Comparison of ENCODE assay signal across 5 cellular contexts in genomic region chr10:62410934-62411333, GRCh38. TPM values are rescaled to one million over a fixed set of nuclear protein-coding genes. Genes with fewer than 3 reads are reported as not detected.
A peak's percentile ranks its signal among the peaks of the same experiment; 100 is the strongest.
DNase-seq lines count a peak whose midpoint lies in the region; ATAC-seq, FAIRE-seq and TF ChIP-seq lines count a peak whose summit lies in the region.
"Not testable (repeated sequence)": the region's sequence is repeated elsewhere in the genome, so short reads cannot be mapped to it uniquely, and the experiment has no call there.
"Had no signal": no experiment of that assay in that cellular context is flagged by ENCODE, and none has a peak within 500 bp of the region (broad histone marks: within the 10 kb centered on the region; RNA-seq: fewer than 3 reads in every experiment).

No MANE protein-coding gene starts in this region.

- not testable (repeated sequence) for H3K23ac ChIP-seq in neuronal stem cell (ENCODE audit: low read depth, low read length, poor library complexity)

- ATAC-seq in HepG2, result not testable (repeated sequence)

- not testable (repeated sequence) for H3K79me2 ChIP-seq in HepG2 (ENCODE audit: insufficient read depth, low read length)

- H3K4me2 ChIP-seq in HepG2 (ENCODE audit: low read depth, low read length), result not testable (repeated sequence)
- H3K4me2 ChIP-seq in neuronal stem cell (ENCODE audit: insufficient read depth, low read length, poor library complexity, severe bottlenecking), result peak overlapping the region; percentile 11

- H3K36me3 ChIP-seq in HepG2 (replicated peaks in 1 of 2; ENCODE audit: control insufficient read depth in 1 of 2, insufficient read depth in 2 of 2, low read length in 2 of 2); neuronal stem cell (replicated peaks in 1 of 2; ENCODE audit: control insufficient read depth in 2 of 2, insufficient read depth in 2 of 2, low read length in 2 of 2): not testable (repeated sequence)

- H3K14ac ChIP-seq in neuronal stem cell (ENCODE audit: low read length), result not testable (repeated sequence)

- not testable (repeated sequence) for H2BK5ac ChIP-seq in neuronal stem cell (ENCODE audit: low read length)

- H3K4me3 ChIP-seq in HepG2 (replicated peaks in 1 of 3; ENCODE audit: insufficient read depth in 1 of 3, low read depth in 2 of 3, low read length in 3 of 3); neuronal stem cell (ENCODE audit: low read length in 2 of 2): not testable (repeated sequence)

- H4K8ac ChIP-seq in neuronal stem cell (ENCODE audit: low read depth, low read length), result not testable (repeated sequence)

- H3K27ac ChIP-seq in HepG2 (ENCODE audit: extremely low read length, insufficient read depth, low read length); neuronal stem cell (replicated peaks; ENCODE audit: low read length): not testable (repeated sequence)

- not testable (repeated sequence) for H4K20me1 ChIP-seq in HepG2 (ENCODE audit: insufficient read depth, low read length)

- DNase-seq in HepG2 (ENCODE audit: low spot score), result peak; percentile 4
- not testable (repeated sequence) for DNase-seq in neuronal stem cell (ENCODE audit: low spot score); urothelium cell line (ENCODE audit: low spot score)

- not testable (repeated sequence) for H3K4ac ChIP-seq in neuronal stem cell (ENCODE audit: low read length)

- WGBS in HepG2 (ENCODE audit: low lambda C conversion rate), result 0% methylated on average over 1 of the region's 1 CpG
- no CpG with 5 or more reads among the region's 1 CpG for WGBS in neuronal stem cell (ENCODE audit: extremely low coverage in 2 of 2, insufficient read length in 2 of 2, insufficient replicate concordance in 1 of 2), 2 donors

- not testable (repeated sequence) for H3K27me3 ChIP-seq in HepG2 (ENCODE audit: control insufficient read depth in 1 of 2, insufficient read depth in 2 of 2, low read length in 2 of 2); neuronal stem cell (ENCODE audit: control insufficient read depth in 3 of 3, insufficient read depth in 3 of 3, low read depth in 1 of 3, low read length in 3 of 3)

- H2BK15ac ChIP-seq in neuronal stem cell (ENCODE audit: low read length), result not testable (repeated sequence)

- TF ChIP-seq POLR2A in HepG2 (IDR thresholded peaks at IDR 0.05; ENCODE audit: insufficient read depth in 1 of 2, low read depth in 2 of 2, low read length in 2 of 2), result not testable (repeated sequence)

- not testable (repeated sequence) for H2AK5ac ChIP-seq in neuronal stem cell (ENCODE audit: low read depth, low read length)

- not testable (repeated sequence) for BruUV-seq in HepG2 (replicated peaks; lab: Mats Ljungman, UMichigan)

- TF ChIP-seq EP300 in HepG2 (IDR thresholded peaks at IDR 0.05; ENCODE audit: low read depth in 2 of 2, low read length in 2 of 2); HepG2 (CRISPR knock-in tag; IDR thresholded peaks at IDR 0.05; ENCODE audit: borderline replicate concordance): not testable (repeated sequence)

- FAIRE-seq in HepG2 (lab: Jason Lieb, UNC), result peak; percentile 37
- FAIRE-seq in urothelium cell line (lab: Jason Lieb, UNC), result peak; percentile 68

- TF ChIP-seq CTCF in HepG2 (CRISPR knock-in tag; IDR thresholded peaks at IDR 0.05), result not testable (repeated sequence)

- H3K9me3 ChIP-seq in HepG2 (ENCODE audit: low read length), result peaks cover 17% of the 10 kb centered on the region
- not testable (repeated sequence) for H3K9me3 ChIP-seq in neuronal stem cell (replicated peaks in 1 of 2; ENCODE audit: control insufficient read depth in 2 of 2, insufficient read depth in 1 of 2, low read depth in 1 of 2, low read length in 2 of 2)

- peaks cover 18% of the 10 kb centered on the region for H3K4me1 ChIP-seq in HepG2 (ENCODE audit: insufficient read depth, low read length)
- not testable (repeated sequence) for H3K4me1 ChIP-seq in neuronal stem cell (ENCODE audit: control insufficient read depth in 2 of 2, insufficient read depth in 1 of 2, low read depth in 1 of 2, low read length in 2 of 2)

- H2BK12ac ChIP-seq in neuronal stem cell (ENCODE audit: low read length), result not testable (repeated sequence)

- in situ Hi-C loops in HepG2 (cut with HindIII; ENCODE audit: extremely low pct_ligation_motif_present, low pct_unique_long_range_greater_than_20kb), result not testable (repeated sequence)

- intact Hi-C loops in HepG2 (cut with micrococcal nuclease; ENCODE audit: unreplicated experiment), result not testable (repeated sequence)

- H3K79me1 ChIP-seq in neuronal stem cell (ENCODE audit: low read depth, low read length), result not testable (repeated sequence)

- H2BK120ac ChIP-seq in neuronal stem cell (ENCODE audit: low read depth, low read length), result not testable (repeated sequence)

- CTCF ChIA-PET in HepG2 (lab: Yijun Ruan, JAX; ENCODE audit: low intra/inter-chr PET ratio, low total read pairs), result not testable (repeated sequence)

- not testable (repeated sequence) for H3K9ac ChIP-seq in HepG2 (ENCODE audit: insufficient read depth, low read depth, low read length); neuronal stem cell (ENCODE audit: low read depth, low read length, poor library complexity)

- not testable (repeated sequence) for H3K18ac ChIP-seq in neuronal stem cell (ENCODE audit: low read length)

- POLR2A ChIA-PET in HepG2 (lab: Yijun Ruan, JAX), result not testable (repeated sequence)

- not testable (repeated sequence) for TF ChIP-seq RAD21 in HepG2 (CRISPR knock-in tag; IDR thresholded peaks at IDR 0.05)

- H4K91ac ChIP-seq in neuronal stem cell (ENCODE audit: low read depth, low read length, poor library complexity), result not testable (repeated sequence)

- not testable (repeated sequence) for H2AFZ ChIP-seq in HepG2 (ENCODE audit: low read length); neuronal stem cell (ENCODE audit: low read length)

TF ChIP-seq in HepG2, 621 proteins besides CTCF, POLR2A, EP300 and RAD21 (continues in another document):
- TF ChIP-seq PAXIP1 (CRISPR knock-in tag; conservative IDR thresholded peaks at IDR 0.05), result peak; percentile 73

RNA-seq across cellular contexts. Expression of gene ZNF365, which starts 36.8 kb away (rescaled TPM):
- not detected in 2 replicates for total RNA-seq in HepG2 (2016; rRNA removed; fragmentation: Illumina TruSeq; extraction: Trizol)
- not detected in 2 replicates for total RNA-seq in HepG2 (2016; cell fraction: cytosol; rRNA removed; fragmentation: Illumina TruSeq; extraction: Trizol; ENCODE audit: low read depth)
- total RNA-seq in HepG2 (2016; cell fraction: insoluble cytoplasmic fraction; rRNA removed; fragmentation: Illumina TruSeq; extraction: Trizol), result not detected in 2 replicates
- total RNA-seq in HepG2 (2016; cell fraction: membrane; rRNA removed; fragmentation: Illumina TruSeq; extraction: Trizol), result not detected in 2 replicates
- total RNA-seq in HepG2 (2016; cell fraction: nucleus; rRNA removed; fragmentation: Illumina TruSeq; extraction: Trizol), result not detected in 2 replicates
- polyA plus RNA-seq in HepG2 (2011; rRNA removed), result not detected in 2 replicates
- not detected in 2 replicates for polyA plus RNA-seq in HepG2 (2011; cell fraction: cytosol; rRNA removed)
- not detected in 2 replicates for polyA plus RNA-seq in HepG2 (2011; cell fraction: nucleus; rRNA removed)
- not detected in 2 replicates for polyA plus RNA-seq in HepG2 (2012)
- not detected in 2 replicates for polyA plus RNA-seq in HepG2 (2016; cell fraction: cytosol; fragmentation: Illumina TruSeq; extraction: Trizol; ENCODE audit: low read depth)
- not detected in 2 replicates for polyA plus RNA-seq in HepG2 (2016; cell fraction: insoluble cytoplasmic fraction; fragmentation: Illumina TruSeq; extraction: Trizol; ENCODE audit: low read depth)
- not detected in 2 replicates for polyA plus RNA-seq in HepG2 (2016; cell fraction: membrane; fragmentation: Illumina TruSeq; extraction: Trizol; ENCODE audit: low read depth)
- polyA plus RNA-seq in HepG2 (2016; cell fraction: nucleus; fragmentation: Illumina TruSeq; extraction: Trizol; ENCODE audit: insufficient read depth, low read depth), result not detected in 2 replicates
- not detected in 2 replicates for polyA minus RNA-seq in HepG2 (2011; rRNA and poly(A)+ RNA removed; ENCODE audit: low replicate concordance)
- not detected in 2 replicates for polyA minus RNA-seq in HepG2 (2011; cell fraction: cytosol; rRNA and poly(A)+ RNA removed)
- polyA minus RNA-seq in HepG2 (2011; cell fraction: nucleus; rRNA and poly(A)+ RNA removed), result not detected in 2 replicates
- 0.11 TPM for polyA plus RNA-seq in neuronal stem cell (2013, experiment 1 of 2)
- polyA plus RNA-seq in neuronal stem cell (2013, experiment 2 of 2), result 0.17 TPM
- total RNA-seq: Caco-2 had no signal
- polyA plus RNA-seq: CD14-positive monocyte had no signal
